30 cellular contexts compared by ENCODE assay signal in the genomic region with DNA sequence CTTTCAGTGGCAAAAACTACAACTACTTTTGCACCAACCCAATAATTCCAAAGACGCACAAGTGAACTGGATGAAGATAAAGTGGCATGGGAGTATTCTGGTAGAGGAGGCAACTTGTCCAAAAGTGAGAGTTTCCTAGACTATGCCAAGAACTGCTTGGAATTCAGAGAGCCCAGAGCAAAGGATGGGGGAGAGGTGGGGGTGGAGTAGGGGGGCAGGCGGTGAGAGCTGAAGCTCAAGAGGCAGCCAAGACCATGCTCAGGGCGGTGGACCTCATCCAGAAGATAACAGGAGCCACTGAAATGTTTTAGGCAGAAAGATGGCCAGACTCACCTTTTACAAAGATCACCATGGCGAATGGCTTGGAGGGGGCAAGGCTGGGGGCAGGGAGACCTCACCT.
"Had no signal": no experiment of that assay in that cellular context is flagged by ENCODE, and none has a peak within 500 bp of the region (broad histone marks: within the 10 kb centered on the region; RNA-seq: fewer than 3 reads in every experiment).

No MANE protein-coding gene starts in this region.

- H3K9me3 ChIP-seq: ascending aorta, body of pancreas, MG63 had no signal

- H3K4me1 Mint-ChIP-seq: activated B cell treated with CpG ODN at 0.5 μM for 24 hours; activated CD4-positive, alpha-beta memory T cell treated with anti-CD3 and anti-CD28 coated beads, Interleukin-2, amount 10 ng/mL, durations not matched to agents 7 days and 5 days; activated CD8-positive, alpha-beta memory T cell treated with anti-CD3 and anti-CD28 coated beads, Interleukin-2, amount 10 ng/mL, durations not matched to agents 7 days and 5 days; activated naive CD4-positive, alpha-beta T cell treated with anti-CD3 and anti-CD28 coated beads, Interleukin-2, amount 50 U/mL, for 24 hours; activated naive CD8-positive, alpha-beta T cell treated with anti-CD3 and anti-CD28 coated beads, Interleukin-2, amount 10 ng/mL, durations not matched to agents 7 days and 5 days had no signal

- H3K27ac Mint-ChIP-seq: activated B cell treated with CpG ODN at 0.5 μM for 24 hours; activated CD4-positive, alpha-beta memory T cell treated with anti-CD3 and anti-CD28 coated beads, Interleukin-2, amount 10 ng/mL, durations not matched to agents 7 days and 5 days; activated CD8-positive, alpha-beta memory T cell treated with anti-CD3 and anti-CD28 coated beads, Interleukin-2, amount 10 ng/mL, durations not matched to agents 7 days and 5 days; activated naive CD4-positive, alpha-beta T cell treated with anti-CD3 and anti-CD28 coated beads, Interleukin-2, amount 50 U/mL, for 24 hours; activated naive CD8-positive, alpha-beta T cell treated with anti-CD3 and anti-CD28 coated beads, Interleukin-2, amount 10 ng/mL, durations not matched to agents 7 days and 5 days had no signal

- H3K27ac ChIP-seq: body of pancreas, VCaP had no signal

- H3K4me1 ChIP-seq: body of pancreas had no signal

- FAIRE-seq: bronchial epithelial cell had no signal

- H3K27me3 Mint-ChIP-seq: activated B cell treated with CpG ODN at 0.5 μM for 24 hours had no signal

- DNase-seq: activated B cell treated with CpG ODN at 0.5 μM for 24 hours; activated CD4-positive, alpha-beta memory T cell treated with anti-CD3 and anti-CD28 coated beads, Interleukin-2, amount 10 ng/mL, durations not matched to agents 7 days and 5 days; activated CD4-positive, alpha-beta T cell treated with anti-CD3 and anti-CD28 coated beads for 4 hours; activated CD4-positive, alpha-beta T cell treated with anti-CD3 and anti-CD28 coated beads, Interleukin-2, amount 50 U/mL, for 1 hour; activated CD4-positive, CD25-positive, alpha-beta regulatory T cell treated with anti-CD3 and anti-CD28 coated beads, Interleukin-2, amount 50 U/mL, for 72 hours; activated CD8-positive, alpha-beta memory T cell treated with anti-CD3 and anti-CD28 coated beads for 24 hours; activated CD8-positive, alpha-beta memory T cell treated with anti-CD3 and anti-CD28 coated beads, Interleukin-2, amount 10 ng/mL, durations not matched to agents 7 days and 5 days; activated CD8-positive, alpha-beta memory T cell treated with anti-CD3 and anti-CD28 coated beads, Interleukin-2, amount 50 U/mL, for 48 hours; activated effector memory CD4-positive, alpha-beta T cell treated with anti-CD3 and anti-CD28 coated beads, Interleukin-2, amount 50 U/mL, for 16 hours; activated naive CD4-positive, alpha-beta T cell treated with Interleukin-2 at 50 U/mL for 16 hours; activated naive CD8-positive, alpha-beta T cell treated with anti-CD3 and anti-CD28 coated beads, Interleukin-2, amount 10 ng/mL, durations not matched to agents 7 days and 5 days; activated T-cell treated with anti-CD3 and anti-CD28 coated beads, Interleukin-2, amount 50 U/mL, for 48 hours; body of pancreas; Kasumi-1; KG1; MG63; NCI-H1048; NCI-H1436; NCI-H1930; NCI-H345; SIG-M5; SW 1271; T-helper 1 cell; T-helper 2 cell; T-helper 9 cell had no signal

- H3K9me3 Mint-ChIP-seq: activated B cell treated with CpG ODN at 0.5 μM for 24 hours; activated CD4-positive, alpha-beta memory T cell treated with anti-CD3 and anti-CD28 coated beads, Interleukin-2, amount 10 ng/mL, durations not matched to agents 7 days and 5 days; activated naive CD4-positive, alpha-beta T cell treated with anti-CD3 and anti-CD28 coated beads, Interleukin-2, amount 50 U/mL, for 24 hours; activated naive CD8-positive, alpha-beta T cell treated with anti-CD3 and anti-CD28 coated beads, Interleukin-2, amount 10 ng/mL, durations not matched to agents 7 days and 5 days had no signal

- H3K27me3 ChIP-seq: ascending aorta, body of pancreas, MG63 had no signal

- H3K4me3 ChIP-seq: ascending aorta, body of pancreas, MG63 had no signal

- H3K4me3 Mint-ChIP-seq: activated B cell treated with CpG ODN at 0.5 μM for 24 hours; activated CD4-positive, alpha-beta memory T cell treated with anti-CD3 and anti-CD28 coated beads, Interleukin-2, amount 10 ng/mL, durations not matched to agents 7 days and 5 days; activated CD8-positive, alpha-beta memory T cell treated with anti-CD3 and anti-CD28 coated beads, Interleukin-2, amount 10 ng/mL, durations not matched to agents 7 days and 5 days; activated naive CD4-positive, alpha-beta T cell treated with anti-CD3 and anti-CD28 coated beads, Interleukin-2, amount 50 U/mL, for 24 hours; activated naive CD8-positive, alpha-beta T cell treated with anti-CD3 and anti-CD28 coated beads, Interleukin-2, amount 10 ng/mL, durations not matched to agents 7 days and 5 days had no signal

- H3K36me3 ChIP-seq: ascending aorta, MG63 had no signal

- H3K36me3 Mint-ChIP-seq: activated naive CD4-positive, alpha-beta T cell treated with anti-CD3 and anti-CD28 coated beads, Interleukin-2, amount 50 U/mL, for 24 hours; activated naive CD8-positive, alpha-beta T cell treated with anti-CD3 and anti-CD28 coated beads, Interleukin-2, amount 10 ng/mL, durations not matched to agents 7 days and 5 days had no signal

- ATAC-seq: activated CD8-positive, alpha-beta memory T cell treated with anti-CD3 and anti-CD28 coated beads, Interleukin-2, amount 10 ng/mL, durations not matched to agents 7 days and 5 days; body of pancreas; Panc1 had no signal
